Comparison of ENCODE assay signal across 15 cellular contexts in genomic region chr1:3425486-3426215, GRCh38. TPM values are rescaled to one million over a fixed set of nuclear protein-coding genes. Genes with fewer than 3 reads are reported as not detected.
DNase-seq lines count a peak whose midpoint lies in the region; ATAC-seq, FAIRE-seq and TF ChIP-seq lines count a peak whose summit lies in the region.
"Had no signal": no experiment of that assay in that cellular context is flagged by ENCODE, and none has a peak within 500 bp of the region (broad histone marks: within the 10 kb centered on the region; RNA-seq: fewer than 3 reads in every experiment).

No MANE protein-coding gene starts in this region.

- no peak overlapping the region for H3K4me2 ChIP-seq in K562 (ENCODE audit: insufficient read depth, low read length)
- no peak overlapping the region for H3K4me2 ChIP-seq in neuronal stem cell (ENCODE audit: insufficient read depth, low read length, poor library complexity, severe bottlenecking)

- no peaks in the 10 kb centered on the region for H3K9me1 ChIP-seq in K562 (ENCODE audit: control insufficient read depth, insufficient read depth, low read length)

- peak overlapping the region; percentile 48 for H3K23ac ChIP-seq in neuronal stem cell (ENCODE audit: low read depth, low read length, poor library complexity)

- no peak overlapping the region for H4K91ac ChIP-seq in neuronal stem cell (ENCODE audit: low read depth, low read length, poor library complexity)

- H2BK120ac ChIP-seq in neuronal stem cell (ENCODE audit: low read depth, low read length): no peak overlapping the region

- no peaks in the 10 kb centered on the region for H3K9me3 ChIP-seq in right cardiac atrium (ENCODE audit: control insufficient read depth, low read length)
- H3K9me3 ChIP-seq in K562 (replicated peaks; ENCODE audit: control insufficient read depth, insufficient read depth, low read depth, low read length): no peaks in the 10 kb centered on the region
- peaks cover 0 to 2% of the 10 kb centered on the region in 2 donors for H3K9me3 ChIP-seq in neuronal stem cell (replicated peaks in 1 of 2; ENCODE audit: control insufficient read depth in 2 of 2, insufficient read depth in 1 of 2, low read depth in 1 of 2, low read length in 2 of 2)
- no peaks in the 10 kb centered on the region for H3K9me3 ChIP-seq in sigmoid colon
- H3K9me3 ChIP-seq: A549 had no signal

- peaks cover under 1% of the 10 kb centered on the region for H3K79me1 ChIP-seq in neuronal stem cell (ENCODE audit: low read depth, low read length)

- H4K20me1 ChIP-seq in K562 (replicated peaks; ENCODE audit: control insufficient read depth, insufficient read depth, low read length): peaks cover 7% of the 10 kb centered on the region

- H3K27me3 ChIP-seq in right cardiac atrium (ENCODE audit: control insufficient read depth, insufficient read depth): no peaks in the 10 kb centered on the region
- H3K27me3 ChIP-seq in K562 (ENCODE audit: control insufficient read depth in 2 of 2, insufficient read depth in 2 of 2, low read length in 2 of 2): peaks cover 7 to 89% of the 10 kb centered on the region in 2 experiments; a peak in 4 of 5 replicates
- peaks cover 0 to 56% (median 0%) of the 10 kb centered on the region in 3 experiments for H3K27me3 ChIP-seq in neuronal stem cell (ENCODE audit: control insufficient read depth in 3 of 3, insufficient read depth in 3 of 3, low read depth in 1 of 3, low read length in 3 of 3)
- peaks cover 3 to 42% (median 14%) of the 10 kb centered on the region in 3 donors for H3K27me3 ChIP-seq in sigmoid colon

- no peak overlapping the region for H4K8ac ChIP-seq in neuronal stem cell (ENCODE audit: low read depth, low read length)

- POLR2A ChIA-PET in K562 (lab: Yijun Ruan, JAX): interaction anchor here (0.6 to 0.7 kb wide), 2 partner anchors 148 to 168 kb away, joined by 3 read pairs; no protein-coding TSS in a partner anchor

- peak in 2 of 3 donors; percentile 33 to 63 for DNase-seq in right cardiac atrium
- no peak for DNase-seq in left ventricle myocardium superior
- DNase-seq in K562 (ENCODE audit: extremely low read depth in 1 of 4, low spot score in 3 of 4): no peak
- DNase-seq in neuronal stem cell (ENCODE audit: low spot score): no peak
- no peak for DNase-seq in sigmoid colon
- DNase-seq: CD4-positive, alpha-beta memory T cell; DMS153; DMS79 treated with DMSO at 0.1 percent for 48 hours; GF-D8; HFFc6; IMR-90 had no signal

- CTCF ChIA-PET in K562 (lab: Yijun Ruan, JAX; ENCODE audit: low intra/inter-chr PET ratio): interaction anchor here (0.6 to 1.9 kb wide), 2 partner anchors 136 to 415 kb away, joined by 4 to 9 read pairs; no protein-coding TSS in a partner anchor

- TF ChIP-seq POLR2A in K562 (conservative IDR thresholded peaks at IDR 0.05) (no peak), sigmoid colon (IDR thresholded peaks at IDR 0.05) (no peak)

- TF ChIP-seq EP300 in K562 (IDR thresholded peaks at IDR 0.05; ENCODE audit: low read length): no peak
- TF ChIP-seq EP300 in sigmoid colon (IDR thresholded peaks at IDR 0.05): no peak

- H2BK15ac ChIP-seq in neuronal stem cell (ENCODE audit: low read length): peak overlapping the region; percentile 76

- in situ Hi-C loops in K562 (cut with MboI): loop anchor here (10.0 kb wide), 1 partner anchor 601 kb away; no protein-coding TSS in a partner anchor

- H3K4me3 ChIP-seq in right cardiac atrium (ENCODE audit: low read length) (no peak overlapping the region), K562 (no peak overlapping the region), neuronal stem cell (ENCODE audit: low read length in 2 of 2) (no peak overlapping the region), sigmoid colon (no peak overlapping the region)
- H3K4me3 ChIP-seq: A549 had no signal

- H3K27ac ChIP-seq in right cardiac atrium (ENCODE audit: low read length) (no peak overlapping the region), K562 (ENCODE audit: extremely low read depth, low read depth, low read length) (no peak overlapping the region), neuronal stem cell (replicated peaks; ENCODE audit: low read length) (no peak overlapping the region), sigmoid colon (no peak overlapping the region)
- H3K27ac ChIP-seq: A549 had no signal

- H2AK5ac ChIP-seq in neuronal stem cell (ENCODE audit: low read depth, low read length): peak overlapping the region; percentile 85

- H2AFZ ChIP-seq in K562 (ENCODE audit: low read depth, low read length): no peak overlapping the region
- no peak overlapping the region for H2AFZ ChIP-seq in neuronal stem cell (ENCODE audit: low read length)

- 92% methylated on average over 44 of the region's 44 CpGs for WGBS in right cardiac atrium
- WGBS in K562 (ENCODE audit: insufficient coverage, low coverage, missing lambda C conversion rate): 7% methylated on average over 23 of the region's 44 CpGs
- no CpG with 5 or more reads among the region's 44 CpGs for WGBS in neuronal stem cell (ENCODE audit: extremely low coverage in 2 of 2, insufficient read length in 2 of 2, insufficient replicate concordance in 1 of 2), 2 donors
- WGBS in sigmoid colon, 2 donors: 94% methylated on average over 44 of the region's 44 CpGs

- no peak for FAIRE-seq in K562 (lab: Jason Lieb, UNC)
- FAIRE-seq: A549, HTR-8/SVneo had no signal

- H2BK12ac ChIP-seq in neuronal stem cell (ENCODE audit: low read length): peak overlapping the region; percentile 34

- BruUV-seq in K562 (replicated peaks; lab: Mats Ljungman, UMichigan): no TSS peak

- no peaks in the 10 kb centered on the region for H3K79me2 ChIP-seq in K562 (ENCODE audit: control insufficient read depth, insufficient read depth, low read length)

- H3K14ac ChIP-seq in neuronal stem cell (ENCODE audit: low read length): peak overlapping the region; percentile 2

- H2BK5ac ChIP-seq in neuronal stem cell (ENCODE audit: low read length): no peak overlapping the region

- intact Hi-C loops in right cardiac atrium (cut with DNase I): loop anchor here in 2 of 4 donors (5.0 to 10.0 kb wide), 2 partner anchors 413 to 1011 kb away; partner anchors contain the start of gene PEX10 (in 1 of the 2)
- intact Hi-C loops in left ventricle myocardium superior (cut with micrococcal nuclease): loop anchor here (10.0 kb wide), 1 partner anchor 411 kb away; no protein-coding TSS in a partner anchor
- intact Hi-C loops in K562 (cut with micrococcal nuclease): loop anchor here (2.0 to 10.0 kb wide), 2 partner anchors 413 to 1011 kb away; partner anchors contain the start of gene PEX10
- intact Hi-C loops in sigmoid colon (cut with DNase I): no loop called here

- no peak overlapping the region for H3K4ac ChIP-seq in neuronal stem cell (ENCODE audit: low read length)

- TF ChIP-seq CTCF in K562 (IDR thresholded peaks at IDR 0.05 in 2 of 3, conservative IDR thresholded peaks at IDR 0.05 in 1 of 3; ENCODE audit: insufficient read depth in 2 of 3, low read depth in 1 of 3, low read length in 3 of 3) (no peak), sigmoid colon (IDR thresholded peaks at IDR 0.05) (no peak)

- H3K4me1 ChIP-seq in right cardiac atrium (ENCODE audit: control insufficient read depth, insufficient read depth, low read length): no peaks in the 10 kb centered on the region
- peaks cover 0 to 21% of the 10 kb centered on the region in 2 experiments; a peak in 2 of 5 replicates for H3K4me1 ChIP-seq in K562 (replicated peaks in 1 of 2; ENCODE audit: control insufficient read depth in 2 of 2, insufficient read depth in 2 of 2, low read length in 2 of 2)
- H3K4me1 ChIP-seq in neuronal stem cell (ENCODE audit: control insufficient read depth in 2 of 2, insufficient read depth in 1 of 2, low read depth in 1 of 2, low read length in 2 of 2): peaks cover 0 to 5% of the 10 kb centered on the region in 2 donors
- peaks cover 0 to 5% (median 2%) of the 10 kb centered on the region in 4 donors for H3K4me1 ChIP-seq in sigmoid colon
- H3K4me1 ChIP-seq: A549 had no signal

- ATAC-seq in right cardiac atrium (no peak), left ventricle myocardium superior (no peak), K562 (no peak), HG03571 (IDR thresholded peaks at IDR 0.05; ENCODE audit: unreplicated experiment) (no peak)

- H3K36me3 ChIP-seq in K562 (ENCODE audit: control insufficient read depth, insufficient read depth, low read length) (no peaks in the 10 kb centered on the region), neuronal stem cell (replicated peaks in 1 of 2; ENCODE audit: control insufficient read depth in 2 of 2, insufficient read depth in 2 of 2, low read length in 2 of 2) (peaks cover 0 to 8% of the 10 kb centered on the region in 2 donors), sigmoid colon (no peaks in the 10 kb centered on the region)

- TF ChIP-seq RAD21 in K562 (CRISPR knock-in tag; conservative IDR thresholded peaks at IDR 0.05 in 1 of 2, IDR thresholded peaks at IDR 0.05 in 1 of 2): no peak

- no peak overlapping the region for H3K18ac ChIP-seq in neuronal stem cell (ENCODE audit: low read length)

- H3K9ac ChIP-seq in K562 (ENCODE audit: insufficient read depth in 1 of 2, low read depth in 2 of 2, low read length in 2 of 2) (no peak overlapping the region; a peak in 1 of 4 replicates), neuronal stem cell (ENCODE audit: low read depth, low read length, poor library complexity) (no peak overlapping the region)

RNA-seq across cellular contexts. Expression of gene ARHGEF16, which starts 28.8 kb away (rescaled TPM):
- 1 to 10 TPM in 3 of 4 donors, under 1 TPM in 1; 0.28 to 2.5 (median 1.8) TPM for total RNA-seq in right cardiac atrium
- polyA plus RNA-seq in right cardiac atrium: 1.4 TPM
- 1.7 TPM for total RNA-seq in left ventricle myocardium superior
- total RNA-seq in K562 (2011; cell fraction: chromatin; rRNA removed; ENCODE audit: low replicate concordance): 1.6 and 7.5 TPM in 2 replicates
- total RNA-seq in K562 (2011; cell fraction: nucleolus; rRNA removed): 3.9 and 5.7 TPM in 2 replicates
- 2.1 and 3.2 TPM in 2 replicates for total RNA-seq in K562 (2011; cell fraction: nucleoplasm; rRNA removed)
- 0.45 and 0.94 TPM in 2 replicates for total RNA-seq in K562 (2014; rRNA removed)
- total RNA-seq in K562 (2014; rRNA removed; fragmentation: Illumina TruSeq; extraction: Trizol): 0.06 and 0.15 TPM in 2 replicates
- 0.11 and 0.25 TPM in 2 replicates for total RNA-seq in K562 (2015; rRNA removed; fragmentation: Illumina TruSeq; extraction: Trizol)
- 0.98 and 1.2 TPM in 2 replicates for total RNA-seq in K562 (2021)
- polyA plus RNA-seq in K562 (2011; rRNA removed): 0.78 and 0.93 TPM in 2 replicates
- 0.49 and 1.9 TPM in 2 replicates for polyA plus RNA-seq in K562 (2011; cell fraction: cytosol; rRNA removed)
- polyA plus RNA-seq in K562 (2011; cell fraction: nucleus; rRNA removed): 2.9 and 7.4 TPM in 2 replicates
- 0.49 and 2.9 TPM in 2 replicates for polyA plus RNA-seq in K562 (2012)
- 0.49 and 0.66 TPM in 2 replicates for polyA plus RNA-seq in K562 (2014; fragmentation: Illumina TruSeq; extraction: Trizol)
- not detected for polyA plus RNA-seq in K562 (2014; fragmentation: Nextera tagmentation; extraction: Ambion mirVana)
- polyA plus RNA-seq in K562 (2014; rRNA removed): 0.78 and 1.2 TPM in 2 replicates
- 1.3 and 3.0 TPM in 2 replicates for polyA minus RNA-seq in K562 (2011; rRNA and poly(A)+ RNA removed)
- polyA minus RNA-seq in K562 (2011; cell fraction: cytosol; rRNA and poly(A)+ RNA removed): 0.91 and 1.5 TPM in 2 replicates
- polyA minus RNA-seq in K562 (2011; cell fraction: nucleus; rRNA and poly(A)+ RNA removed): 2.4 and 4.6 TPM in 2 replicates
- 1.5 TPM for polyA plus RNA-seq in neuronal stem cell (2013, experiment 1 of 2)
- polyA plus RNA-seq in neuronal stem cell (2013, experiment 2 of 2): 1.4 TPM
- 1 to 10 TPM in 2 of 4 donors, under 1 TPM in 2; 0.41 to 2.2 (median 0.78) TPM for total RNA-seq in sigmoid colon
- 10 to 100 TPM; 44.4 to 51.8 (median 51.6) TPM for polyA plus RNA-seq in sigmoid colon
- polyA plus RNA-seq: CD14-positive monocyte had no signal

Comparison
In these comparisons a context has a peak if more than half of its experiments do, and no peak if none do; other contexts are left out.
1. DNase-seq: peak in right cardiac atrium (2 of 3); none in left ventricle myocardium superior (single experiment), K562 (0 of 4), neuronal stem cell (single experiment) and sigmoid colon (single experiment).